In genomic region chr7:41977165-41977651, GRCh38 we compare ENCODE assay signal across 8 cellular contexts.
A peak's percentile ranks its signal among the peaks of the same experiment; 100 is the strongest.
DNase-seq lines count a peak whose midpoint lies in the region; ATAC-seq and TF ChIP-seq lines count a peak whose summit lies in the region.

No MANE protein-coding gene starts in this region.

- DNase-seq in Ammon's horn (ENCODE audit: low spot score), result peak; percentile 81
- peak; percentile 21 for DNase-seq in HK-2 (ENCODE audit: unreplicated experiment)
- peak; percentile 58 for DNase-seq in SW480 (ENCODE audit: low spot score)
- DNase-seq in cardiac muscle cell (ENCODE audit: low read depth in 1 of 2, low spot score in 1 of 2), result peak; percentile 55 to 77
- no peak for DNase-seq in retinal pigment epithelial cell (ENCODE audit: low read depth)

- H3K4me3 ChIP-seq in cardiac muscle cell (no peak overlapping the region), retinal pigment epithelial cell (ENCODE audit: low read length) (no peak overlapping the region)

- H3K27me3 ChIP-seq in cardiac muscle cell, result no peaks in the 10 kb centered on the region

- peak; percentile 80 for TF ChIP-seq CTCF in cardiac muscle cell (IDR thresholded peaks at IDR 0.05; ENCODE audit: low read depth, low read length)
- TF ChIP-seq CTCF in retinal pigment epithelial cell (conservative IDR thresholded peaks at IDR 0.05; ENCODE audit: low read depth, low read length), result peak; percentile 83

- ATAC-seq in GM18511 (IDR thresholded peaks at IDR 0.05; ENCODE audit: unreplicated experiment) (no peak), GM18909 (IDR thresholded peaks at IDR 0.05; ENCODE audit: poor library complexity, unreplicated experiment) (no peak), HG03520 (IDR thresholded peaks at IDR 0.05; ENCODE audit: unreplicated experiment) (no peak)

- H3K9me3 ChIP-seq in cardiac muscle cell (ENCODE audit: low read depth), result no peaks in the 10 kb centered on the region

- no peak overlapping the region for H3K27ac ChIP-seq in cardiac muscle cell

- no peaks in the 10 kb centered on the region for H3K4me1 ChIP-seq in cardiac muscle cell (ENCODE audit: low read depth)

- H3K36me3 ChIP-seq in cardiac muscle cell, result peaks cover 7% of the 10 kb centered on the region
